8 cellular contexts compared by ENCODE assay signal in the genomic region with DNA sequence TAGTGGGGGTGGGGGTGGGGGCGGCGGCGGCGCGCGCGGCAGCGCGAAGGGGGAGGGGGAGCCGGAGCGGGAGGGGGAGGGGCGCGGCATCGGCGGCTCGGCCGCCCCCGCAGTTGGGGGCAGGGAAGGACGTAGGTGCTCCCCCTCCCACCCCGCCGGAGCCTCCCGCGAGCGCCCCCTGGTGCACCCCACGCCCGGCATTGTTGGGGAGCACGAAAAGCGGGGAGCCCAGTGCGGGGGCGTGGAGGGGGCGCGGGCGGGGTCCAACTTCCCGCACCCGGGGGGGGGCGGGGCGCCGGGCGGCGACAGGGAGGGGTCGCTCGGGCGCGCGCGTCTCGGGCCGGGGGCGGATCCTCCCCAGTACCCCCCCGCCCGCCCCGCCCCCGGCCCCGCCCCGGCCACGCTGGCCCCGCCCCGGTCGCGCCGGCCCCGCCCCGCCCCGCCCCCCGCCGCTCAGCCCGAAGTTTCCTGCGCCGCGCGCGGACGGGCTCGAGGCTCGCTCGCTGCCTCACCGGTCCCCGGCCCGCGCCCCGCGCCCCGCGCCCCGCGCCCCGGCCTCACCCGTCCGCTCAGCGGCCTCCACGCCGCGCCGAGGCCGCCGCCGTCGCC. TPM values are rescaled to one million over a fixed set of nuclear protein-coding genes. Genes with fewer than 3 reads are reported as not detected.
DNase-seq lines count a peak whose midpoint lies in the region; ATAC-seq and TF ChIP-seq lines count a peak whose summit lies in the region.

A gene (plus strand): TSS at position 456 of the 609 bp plus-strand sequence. CDS start 632 bp downstream, outside the sequence.

- no peak for TF ChIP-seq CTCF in coronary artery (IDR thresholded peaks at IDR 0.05)
- peak; percentile 23 for TF ChIP-seq CTCF in nephron progenitor cell (IDR thresholded peaks at IDR 0.05)

- H3K36me3 Mint-ChIP-seq in nephron progenitor cell (ENCODE audit: low read depth): no peaks in the 10 kb centered on the region
- H3K36me3 Mint-ChIP-seq in stimulated activated naive CD8-positive, alpha-beta T cell treated with anti-CD3 and anti-CD28 coated beads, Interleukin-15, Interleukin-2, amounts not matched to agents 100 ng/mL and 50 ng/mL, for 24 hours (ENCODE audit: low read depth): no peaks in the 10 kb centered on the region

- H3K27ac ChIP-seq in coronary artery: peak within 1 kb of the TSS; percentile 89 to 95

- H3K4me3 ChIP-seq in coronary artery: peak within 1 kb of the TSS; percentile 83

- H3K27ac Mint-ChIP-seq in nephron progenitor cell: no peak within 1 kb of the TSS
- H3K27ac Mint-ChIP-seq in stimulated activated naive CD8-positive, alpha-beta T cell treated with anti-CD3 and anti-CD28 coated beads, Interleukin-15, Interleukin-2, amounts not matched to agents 100 ng/mL and 50 ng/mL, for 24 hours: no peak within 1 kb of the TSS

- DNase-seq in GM03348 (ENCODE audit: low spot score): peak; percentile 79
- no peak for DNase-seq in coronary artery (ENCODE audit: low spot score)
- peak; percentile 80 for DNase-seq in nephron progenitor cell
- DNase-seq in A172 (ENCODE audit: low spot score): no peak

- no peaks in the 10 kb centered on the region for H3K27me3 Mint-ChIP-seq in nephron progenitor cell (ENCODE audit: low read depth, poor library complexity)
- H3K27me3 Mint-ChIP-seq in stimulated activated naive CD8-positive, alpha-beta T cell treated with anti-CD3 and anti-CD28 coated beads, Interleukin-15, Interleukin-2, amounts not matched to agents 100 ng/mL and 50 ng/mL, for 24 hours: peaks cover 7% of the 10 kb centered on the region

- peaks cover 3% of the 10 kb centered on the region for H3K9me3 Mint-ChIP-seq in nephron progenitor cell
- H3K9me3 Mint-ChIP-seq in stimulated activated naive CD8-positive, alpha-beta T cell treated with anti-CD3 and anti-CD28 coated beads, Interleukin-15, Interleukin-2, amounts not matched to agents 100 ng/mL and 50 ng/mL, for 24 hours: no peaks in the 10 kb centered on the region

- ATAC-seq in activated CD4-positive, CD25-positive, alpha-beta regulatory T cell treated with anti-CD3 and anti-CD28 coated beads, Interleukin-2, amount 50 U/mL, for 24 hours: peak; percentile 58 to 68
- no peak for ATAC-seq in GM19023 (IDR thresholded peaks at IDR 0.05; ENCODE audit: unreplicated experiment)
- no peak for ATAC-seq in HG03097 (IDR thresholded peaks at IDR 0.05; ENCODE audit: low FRiP score, unreplicated experiment)

- peaks cover 25% of the 10 kb centered on the region for H3K4me1 Mint-ChIP-seq in nephron progenitor cell
- peaks cover 3% of the 10 kb centered on the region for H3K4me1 Mint-ChIP-seq in stimulated activated naive CD8-positive, alpha-beta T cell treated with anti-CD3 and anti-CD28 coated beads, Interleukin-15, Interleukin-2, amounts not matched to agents 100 ng/mL and 50 ng/mL, for 24 hours (ENCODE audit: low read depth)

- H3K4me3 Mint-ChIP-seq in nephron progenitor cell: peak within 1 kb of the TSS; percentile 73
- peak within 1 kb of the TSS; percentile 30 for H3K4me3 Mint-ChIP-seq in stimulated activated naive CD8-positive, alpha-beta T cell treated with anti-CD3 and anti-CD28 coated beads, Interleukin-15, Interleukin-2, amounts not matched to agents 100 ng/mL and 50 ng/mL, for 24 hours

RNA-seq across cellular contexts. Expression of the gene that starts here (rescaled TPM):
- 2.0 and 3.4 TPM in 2 replicates for total RNA-seq in A172 (2014; rRNA removed; shearing (Covaris generic))

Comparison
In these comparisons a context has a peak if more than half of its experiments do, and no peak if none do; other contexts are left out.
1. DNase-seq: peak in GM03348 (single experiment) and nephron progenitor cell (single experiment); none in coronary artery (single experiment) and A172 (single experiment).
2. ATAC-seq: peak in activated CD4-positive, CD25-positive, alpha-beta regulatory T cell treated with anti-CD3 and anti-CD28 coated beads, Interleukin-2, amount 50 U/mL, for 24 hours (2 of 2); none in GM19023 (single experiment) and HG03097 (single experiment).